25 cellular contexts compared by ENCODE assay signal in genomic region chr1:87346130-87346804, GRCh38. TPM values are rescaled to one million over a fixed set of nuclear protein-coding genes. Genes with fewer than 3 reads are reported as not detected.
DNase-seq lines count a peak whose midpoint lies in the region; ATAC-seq, FAIRE-seq and TF ChIP-seq lines count a peak whose summit lies in the region.
"Had no signal": no experiment of that assay in that cellular context is flagged by ENCODE, and none has a peak within 500 bp of the region (broad histone marks: within the 10 kb centered on the region; RNA-seq: fewer than 3 reads in every experiment).

No MANE protein-coding gene starts in this region.

- FAIRE-seq in TTC549 (lab: Jason Lieb, UNC) (peak; percentile 37), HepG2 (lab: Jason Lieb, UNC) (no peak)

- intact Hi-C loops in cardiac septum (cut with DNase I) (no loop called here), HepG2 (cut with micrococcal nuclease; ENCODE audit: unreplicated experiment) (no loop called here)

- H4K20me1 ChIP-seq in HepG2 (ENCODE audit: insufficient read depth, low read length) (no peaks in the 10 kb centered on the region), smooth muscle cell (ENCODE audit: low read depth) (peaks cover 55% of the 10 kb centered on the region)

- TF ChIP-seq CTCF in cardiac muscle cell (IDR thresholded peaks at IDR 0.05; ENCODE audit: low read depth, low read length) = no peak
- TF ChIP-seq CTCF in HepG2 (CRISPR knock-in tag; IDR thresholded peaks at IDR 0.05) = no peak
- no peak for TF ChIP-seq CTCF in smooth muscle cell (IDR thresholded peaks at IDR 0.05; ENCODE audit: borderline replicate concordance, insufficient read depth, poor library complexity, severe bottlenecking)

- no peak overlapping the region for H2AFZ ChIP-seq in HepG2 (ENCODE audit: low read length)
- H2AFZ ChIP-seq in smooth muscle cell (ENCODE audit: low read depth) = no peak overlapping the region

- H3K36me3 ChIP-seq in cardiac muscle cell (peaks cover 51% of the 10 kb centered on the region), HepG2 (replicated peaks in 1 of 2; ENCODE audit: control insufficient read depth in 1 of 2, insufficient read depth in 2 of 2, low read length in 2 of 2) (peaks cover 0 to 35% of the 10 kb centered on the region in 2 experiments; a peak in 4 of 5 replicates), smooth muscle cell (ENCODE audit: low read depth) (peaks cover 16% of the 10 kb centered on the region)

- no peak overlapping the region for H3K4me2 ChIP-seq in HepG2 (ENCODE audit: low read depth, low read length)
- no peak overlapping the region for H3K4me2 ChIP-seq in smooth muscle cell

- ATAC-seq in HepG2 = no peak
- ATAC-seq: activated CD8-positive, alpha-beta T cell treated with anti-CD3 and anti-CD28 coated beads, Interleukin-2, amount 10 ng/mL, durations not matched to agents 7 days and 5 days; esophagus mucosa; HCT116; lower lobe of right lung; SK-N-SH treated with all-trans-retinoic acid at 6 μM for 48 hours had no signal

- POLR2A ChIA-PET in HepG2 (lab: Yijun Ruan, JAX) = interaction anchor here (0.9 kb wide), 1 partner anchor 18 kb away, joined by 3 read pairs; the partner anchor contains the start of gene LMO4

- no peak for TF ChIP-seq RAD21 in HepG2 (CRISPR knock-in tag; IDR thresholded peaks at IDR 0.05)

- H3K4me1 ChIP-seq in cardiac muscle cell (ENCODE audit: low read depth) (peaks cover 5% of the 10 kb centered on the region), HepG2 (ENCODE audit: insufficient read depth, low read length) (no peaks in the 10 kb centered on the region), smooth muscle cell (ENCODE audit: low read depth) (peaks cover 10% of the 10 kb centered on the region)

- H3F3A ChIP-seq in smooth muscle cell (ENCODE audit: low read depth) = peaks cover 7% of the 10 kb centered on the region

- H3K27me3 ChIP-seq in cardiac muscle cell (no peaks in the 10 kb centered on the region), HepG2 (ENCODE audit: control insufficient read depth in 1 of 2, insufficient read depth in 2 of 2, low read length in 2 of 2) (no peaks in the 10 kb centered on the region), smooth muscle cell (ENCODE audit: low read depth) (no peaks in the 10 kb centered on the region)

- no peak for TF ChIP-seq POLR2A in HepG2 (IDR thresholded peaks at IDR 0.05; ENCODE audit: insufficient read depth in 1 of 2, low read depth in 2 of 2, low read length in 2 of 2)

- H3K9ac ChIP-seq in HepG2 (ENCODE audit: insufficient read depth, low read depth, low read length) = no peak overlapping the region
- no peak overlapping the region for H3K9ac ChIP-seq in smooth muscle cell (ENCODE audit: low read depth)

- no TSS peak for BruUV-seq in HepG2 (replicated peaks; lab: Mats Ljungman, UMichigan)

- 97% methylated on average over 8 of the region's 8 CpGs for WGBS in HepG2 (ENCODE audit: low lambda C conversion rate)
- 85% methylated on average over 8 of the region's 8 CpGs for WGBS in smooth muscle cell (ENCODE audit: low lambda C conversion rate)

- H3K4me3 ChIP-seq in cardiac muscle cell (no peak overlapping the region), HepG2 (replicated peaks in 1 of 3; ENCODE audit: insufficient read depth in 1 of 3, low read depth in 2 of 3, low read length in 3 of 3) (no peak overlapping the region), smooth muscle cell (no peak overlapping the region)
- H3K4me3 ChIP-seq: lower lobe of right lung, skin epidermis had no signal

- H3K9me3 ChIP-seq in cardiac muscle cell (ENCODE audit: low read depth) = no peaks in the 10 kb centered on the region
- no peaks in the 10 kb centered on the region for H3K9me3 ChIP-seq in HepG2 (ENCODE audit: low read length)
- H3K9me3 ChIP-seq in smooth muscle cell (replicated peaks; ENCODE audit: low read depth) = no peaks in the 10 kb centered on the region
- H3K9me3 ChIP-seq: lower lobe of right lung had no signal

- H3K79me2 ChIP-seq in HepG2 (ENCODE audit: insufficient read depth, low read length) (no peaks in the 10 kb centered on the region), smooth muscle cell (ENCODE audit: low read depth) (peaks cover 8% of the 10 kb centered on the region)

- H3K27ac ChIP-seq in cardiac muscle cell = peak overlapping the region; percentile 72
- no peak overlapping the region for H3K27ac ChIP-seq in HepG2 (ENCODE audit: extremely low read length, insufficient read depth, low read length)
- peak overlapping the region; percentile 6 for H3K27ac ChIP-seq in smooth muscle cell (ENCODE audit: low read depth)
- H3K27ac ChIP-seq: lower lobe of right lung, skin epidermis had no signal

- in situ Hi-C loops in HepG2 (cut with HindIII; ENCODE audit: extremely low pct_ligation_motif_present, low pct_unique_long_range_greater_than_20kb) = loop anchor here (25.0 kb wide), 1 partner anchor 616 kb away; no protein-coding TSS in a partner anchor

- DNase-seq in cardiac muscle cell (ENCODE audit: low read depth in 1 of 2, low spot score in 1 of 2) = no peak
- DNase-seq in cardiac septum (ENCODE audit: low spot score) = no peak
- no peak for DNase-seq in HepG2 (ENCODE audit: low spot score)
- no peak for DNase-seq in smooth muscle cell (lab: John Stamatoyannopoulos, UW; ENCODE audit: unreplicated experiment)
- DNase-seq in effector CD4-positive, alpha-beta T cell = no peak
- DNase-seq in NCI-H2227 (lab: John Stamatoyannopoulos, UW; ENCODE audit: unreplicated experiment) = no peak
- DNase-seq in NCI-H2171 treated with DMSO at 0.1 percent for 48 hours (lab: John Stamatoyannopoulos, UW) = no peak
- DNase-seq: 8988T; activated CD4-positive, CD25-positive, alpha-beta regulatory T cell; activated CD8-positive, alpha-beta T cell treated with anti-CD3 and anti-CD28 coated beads, Interleukin-2, amount 10 ng/mL, durations not matched to agents 7 days and 5 days; activated effector memory CD4-positive, alpha-beta T cell treated with Interleukin-2 at 50 U/mL for 16 hours; activated naive CD8-positive, alpha-beta T cell treated with anti-CD3 and anti-CD28 coated beads, Interleukin-2, amount 10 ng/mL, durations not matched to agents 7 days and 5 days; activated T-cell treated with anti-CD3 and anti-CD28 coated beads for 4 hours; cerebellar nuclear complex; foreskin melanocyte; hypothalamus; islet precursor cell; lower lobe of right lung; NCI-H1417; nucleus accumbens had no signal

- CTCF ChIA-PET in HepG2 (lab: Yijun Ruan, JAX; ENCODE audit: low intra/inter-chr PET ratio, low total read pairs) = no interaction called here

- TF ChIP-seq EP300 in HepG2 (IDR thresholded peaks at IDR 0.05; ENCODE audit: low read depth in 2 of 2, low read length in 2 of 2) (no peak), HepG2 (CRISPR knock-in tag; IDR thresholded peaks at IDR 0.05; ENCODE audit: borderline replicate concordance) (no peak)

TF ChIP-seq in HepG2, 621 proteins besides CTCF, POLR2A, EP300 and RAD21:
- TF ChIP-seq ZNF136 (CRISPR knock-in tag; IDR thresholded peaks at IDR 0.05; ENCODE audit: low read depth) = no peak
- TF ChIP-seq ZNF644 (CRISPR knock-in tag; IDR thresholded peaks at IDR 0.05; ENCODE audit: low read depth) = no peak
- no peak for TF ChIP-seq SRY (CRISPR knock-in tag; IDR thresholded peaks at IDR 0.05)
- no peak for TF ChIP-seq GABPA (IDR thresholded peaks at IDR 0.05; ENCODE audit: low read depth, low read length)
- 0 out of 2 replicates have a peak, but pooled peaks have one; percentile 19 for TF ChIP-seq GABPA (CRISPR knock-in tag; IDR thresholded peaks at IDR 0.05; ENCODE audit: low read depth)
- TF ChIP-seq ATF1 (CRISPR knock-in tag; IDR thresholded peaks at IDR 0.05) = no peak
- no peak for TF ChIP-seq ZKSCAN1 (IDR thresholded peaks at IDR 0.05; ENCODE audit: low read length)
- TF ChIP-seq, protein P1, sequence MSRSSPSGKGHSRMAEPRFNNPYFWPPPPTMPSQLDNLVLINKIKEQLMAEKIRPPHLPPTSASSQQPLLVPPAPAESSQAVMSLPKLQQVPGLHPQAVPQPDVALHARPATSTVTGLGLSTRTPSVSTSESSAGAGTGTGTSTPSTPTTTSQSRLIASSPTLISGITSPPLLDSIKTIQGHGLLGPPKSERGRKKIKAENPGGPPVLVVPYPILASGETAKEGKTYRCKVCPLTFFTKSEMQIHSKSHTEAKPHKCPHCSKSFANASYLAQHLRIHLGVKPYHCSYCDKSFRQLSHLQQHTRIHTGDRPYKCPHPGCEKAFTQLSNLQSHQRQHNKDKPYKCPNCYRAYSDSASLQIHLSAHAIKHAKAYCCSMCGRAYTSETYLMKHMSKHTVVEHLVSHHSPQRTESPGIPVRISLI (CRISPR knock-in tag; IDR thresholded peaks at IDR 0.05; ENCODE audit: borderline replicate concordance) = peak; percentile 19; the same call in 1 of the 2 replicates

RNA-seq across cellular contexts. Expression of gene LMO4, which starts 17.6 kb away (rescaled TPM):
- 126 and 136 TPM in 2 replicates for total RNA-seq in cardiac muscle cell
- polyA plus RNA-seq in cardiac muscle cell = 53.3 and 61.9 TPM in 2 replicates
- total RNA-seq in cardiac septum = 22.6 TPM
- total RNA-seq in HepG2 (2016; rRNA removed; fragmentation: Illumina TruSeq; extraction: Trizol) = 18.2 and 19.3 TPM in 2 replicates
- total RNA-seq in HepG2 (2016; cell fraction: cytosol; rRNA removed; fragmentation: Illumina TruSeq; extraction: Trizol; ENCODE audit: low read depth) = 17.4 and 17.9 TPM in 2 replicates
- 16.4 and 19.6 TPM in 2 replicates for total RNA-seq in HepG2 (2016; cell fraction: insoluble cytoplasmic fraction; rRNA removed; fragmentation: Illumina TruSeq; extraction: Trizol)
- total RNA-seq in HepG2 (2016; cell fraction: membrane; rRNA removed; fragmentation: Illumina TruSeq; extraction: Trizol) = 33.7 and 34.0 TPM in 2 replicates
- total RNA-seq in HepG2 (2016; cell fraction: nucleus; rRNA removed; fragmentation: Illumina TruSeq; extraction: Trizol) = 10.8 and 11.3 TPM in 2 replicates
- 49.9 and 51.8 TPM in 2 replicates for polyA plus RNA-seq in HepG2 (2011; rRNA removed)
- polyA plus RNA-seq in HepG2 (2011; cell fraction: cytosol; rRNA removed) = 37.6 and 48.6 TPM in 2 replicates
- 23.7 and 30.8 TPM in 2 replicates for polyA plus RNA-seq in HepG2 (2011; cell fraction: nucleus; rRNA removed)
- polyA plus RNA-seq in HepG2 (2012) = 28.8 and 41.3 TPM in 2 replicates
- polyA plus RNA-seq in HepG2 (2016; cell fraction: cytosol; fragmentation: Illumina TruSeq; extraction: Trizol; ENCODE audit: low read depth) = 23.6 and 24.2 TPM in 2 replicates
- 25.7 and 27.6 TPM in 2 replicates for polyA plus RNA-seq in HepG2 (2016; cell fraction: insoluble cytoplasmic fraction; fragmentation: Illumina TruSeq; extraction: Trizol; ENCODE audit: low read depth)
- 39.0 and 39.5 TPM in 2 replicates for polyA plus RNA-seq in HepG2 (2016; cell fraction: membrane; fragmentation: Illumina TruSeq; extraction: Trizol; ENCODE audit: low read depth)
- 21.2 and 23.4 TPM in 2 replicates for polyA plus RNA-seq in HepG2 (2016; cell fraction: nucleus; fragmentation: Illumina TruSeq; extraction: Trizol; ENCODE audit: insufficient read depth, low read depth)
- 23.9 and 48.3 TPM in 2 replicates for polyA minus RNA-seq in HepG2 (2011; rRNA and poly(A)+ RNA removed; ENCODE audit: low replicate concordance)
- 14.4 and 15.8 TPM in 2 replicates for polyA minus RNA-seq in HepG2 (2011; cell fraction: cytosol; rRNA and poly(A)+ RNA removed)
- 25.0 and 28.3 TPM in 2 replicates for polyA minus RNA-seq in HepG2 (2011; cell fraction: nucleus; rRNA and poly(A)+ RNA removed)
- total RNA-seq in smooth muscle cell = 140 and 166 TPM in 2 replicates
- polyA plus RNA-seq in smooth muscle cell = 54.2 and 56.5 TPM in 2 replicates
